8 cellular contexts compared by ENCODE assay signal in genomic region chr3:4492240-4493007, GRCh38. TPM values are rescaled to one million over a fixed set of nuclear protein-coding genes. Genes with fewer than 3 reads are reported as not detected.
DNase-seq lines count a peak whose midpoint lies in the region; ATAC-seq and TF ChIP-seq lines count a peak whose summit lies in the region.

No MANE protein-coding gene starts in this region.

- peak; percentile 14; the same call in 1 of the 2 replicates for TF ChIP-seq CTCF in LNCAP (IDR thresholded peaks at IDR 0.05)
- TF ChIP-seq CTCF in MCF 10A (IDR thresholded peaks at IDR 0.05; ENCODE audit: unreplicated experiment) = no peak

- CTCF ChIA-PET in MCF 10A (lab: Yijun Ruan, JAX) = interaction anchor here (0.5 to 4.5 kb wide), 6 partner anchors 12 to 1004 kb away, joined by 3 to 32 read pairs (median 6); no protein-coding TSS in a partner anchor

- peak overlapping the region; percentile 85 for H3K4me3 Mint-ChIP-seq in MCF 10A (ENCODE audit: unreplicated experiment)

- DNase-seq in NCI-H2107 (lab: John Stamatoyannopoulos, UW) (peak; percentile 2), NCI-H2107 treated with DMSO at 0.1 percent for 48 hours (lab: John Stamatoyannopoulos, UW; ENCODE audit: unreplicated experiment) (no peak), T1000 (lab: John Stamatoyannopoulos, UW) (peak; percentile 54), MCF 10A (ENCODE audit: unreplicated experiment) (peak; percentile 82), iPS-NIHi11 (ENCODE audit: low spot score) (peak; percentile 48), skeletal muscle cell (ENCODE audit: low read depth) (peak; percentile 25)

- BruUV-seq in MCF 10A (replicated peaks; lab: Mats Ljungman, UMichigan) = TSS peak; percentile 51

- peaks cover 6% of the 10 kb centered on the region for H3K36me3 Mint-ChIP-seq in MCF 10A (ENCODE audit: insufficient read depth, unreplicated experiment)

- H3K9me3 Mint-ChIP-seq in MCF 10A (ENCODE audit: unreplicated experiment) = no peaks in the 10 kb centered on the region

- no peaks in the 10 kb centered on the region for H3K27me3 Mint-ChIP-seq in MCF 10A (ENCODE audit: insufficient read depth, unreplicated experiment)

- POLR2A ChIA-PET in MCF 10A (lab: Yijun Ruan, JAX) = interaction anchor here (0.5 to 3.7 kb wide), 34 partner anchors 12 to 702 kb away, joined by 3 to 28 read pairs (median 5); partner anchors contain the start of gene SUMF1

- peak overlapping the region; percentile 64 for H3K27ac Mint-ChIP-seq in MCF 10A (ENCODE audit: low read depth, unreplicated experiment)

- peak overlapping the region; percentile 86 for H3K4me3 ChIP-seq in skeletal muscle cell (ENCODE audit: low read depth, low read length)

- no peak for ATAC-seq in GM21576 (IDR thresholded peaks at IDR 0.05; ENCODE audit: unreplicated experiment)

- intact Hi-C loops in MCF 10A (cut with micrococcal nuclease) = loop anchor here (1.0 to 5.0 kb wide), 5 partner anchors 25 to 142 kb away; partner anchors contain the start of gene SUMF1

- peaks cover 6% of the 10 kb centered on the region for H3K4me1 Mint-ChIP-seq in MCF 10A (ENCODE audit: insufficient read depth, unreplicated experiment)

RNA-seq across cellular contexts. Expression of gene ITPR1, which starts 0.7 kb away (rescaled TPM):
- total RNA-seq in MCF 10A (2022) = 7.5 and 14.3 TPM in 2 replicates

RNA-seq across cellular contexts. Expression of gene SUMF1, which starts 25.4 kb away (rescaled TPM):
- total RNA-seq in MCF 10A (2022) = 11.8 and 18.9 TPM in 2 replicates
